In the genomic region with DNA sequence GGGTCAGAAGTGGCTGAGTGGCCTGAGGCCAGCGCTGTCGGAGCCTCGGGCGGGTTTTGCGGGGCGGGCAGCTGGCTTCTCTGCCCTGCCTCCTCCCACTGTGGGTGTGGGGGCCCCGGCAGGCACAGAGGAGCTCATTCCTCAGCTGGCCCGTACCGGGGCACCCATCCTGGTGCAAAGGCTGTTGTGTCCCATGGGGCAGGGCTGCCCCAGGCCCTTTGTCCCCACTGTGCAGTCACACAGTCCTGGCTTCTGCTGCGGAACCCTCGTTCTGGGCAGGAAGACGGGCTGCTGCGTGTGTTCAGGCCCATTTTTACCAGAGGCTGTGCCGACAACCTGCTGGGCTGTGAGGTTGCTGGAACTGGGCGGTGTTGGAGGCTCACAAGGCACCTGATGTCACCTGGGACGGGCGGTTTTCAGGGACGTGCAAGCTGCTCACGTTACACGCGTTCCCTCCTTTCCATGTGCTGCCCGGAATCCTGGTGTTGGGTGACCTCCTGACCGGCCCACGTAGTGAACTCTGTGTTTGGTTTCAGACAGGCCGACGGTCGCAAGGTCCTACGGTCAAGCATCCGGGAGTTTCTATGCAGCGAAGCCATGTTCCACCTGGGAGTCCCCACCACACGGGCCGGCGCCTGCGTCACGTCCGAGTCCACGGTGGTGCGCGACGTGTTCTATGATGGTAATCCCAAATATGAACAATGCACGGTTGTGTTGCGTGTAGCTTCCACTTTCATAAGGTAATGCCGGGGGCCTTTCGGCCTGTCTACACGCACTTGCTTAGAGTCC, we compare ENCODE assay signal across 2 cellular contexts.
TF ChIP-seq lines count a peak whose summit lies in the region.

No MANE protein-coding gene starts in this region.

TF ChIP-seq in HEK293, 187 proteins besides CTCF, POLR2A, EP300 and RAD21:
- peak; percentile 35; the same call in 1 of the 2 replicates for TF ChIP-seq ZNF623 (tag by site-specific recombination; IDR thresholded peaks at IDR 0.05)
- TF ChIP-seq ZSCAN30 (tag by site-specific recombination; IDR thresholded peaks at IDR 0.05) = no peak

TF ChIP-seq in K562, 482 proteins besides CTCF, POLR2A, EP300 and RAD21:
- TF ChIP-seq SMARCC2 (IDR thresholded peaks at IDR 0.05; ENCODE audit: low read depth) (no peak), NCOA4 (IDR thresholded peaks at IDR 0.05; ENCODE audit: partially characterized antibody) (no peak), MCM3 (IDR thresholded peaks at IDR 0.05) (no peak), KDM1A (IDR thresholded peaks at IDR 0.05) (no peak), POLR2G (IDR thresholded peaks at IDR 0.05; ENCODE audit: low read depth, low read length) (peak; percentile 68), RBFOX2 (IDR thresholded peaks at IDR 0.05; ENCODE audit: low read depth, low read length) (peak; percentile 33; the same call in 1 of the 2 replicates)
TF ChIP-seq in K562: peak in this region for 2.
